ENCODE assay signal across 23 cellular contexts in genomic region chr7:130950054-130950453, GRCh38.
DNase-seq lines count a peak whose midpoint lies in the region; ATAC-seq, FAIRE-seq and TF ChIP-seq lines count a peak whose summit lies in the region.
"Had no signal": no experiment of that assay in that cellular context is flagged by ENCODE, and none has a peak within 500 bp of the region (broad histone marks: within the 10 kb centered on the region; RNA-seq: fewer than 3 reads in every experiment).

No MANE protein-coding gene starts in this region.

- peaks cover 33% of the 10 kb centered on the region for H3K4me1 Mint-ChIP-seq in CD4-positive, alpha-beta T cell (ENCODE audit: low read depth)
- H3K4me1 Mint-ChIP-seq in activated naive CD4-positive, alpha-beta T cell treated with anti-CD3 and anti-CD28 coated beads for 36 hours (ENCODE audit: low read depth), result peaks cover 62% of the 10 kb centered on the region

- no CpG with 5 or more reads among the region's 1 CpG for WGBS in IMR-90 (ENCODE audit: extremely low coverage in 2 of 2, insufficient read length in 1 of 2), 2 experiments
- WGBS in GM12878 (ENCODE audit: insufficient coverage, insufficient replicate concordance, low lambda C conversion rate, missing lambda C conversion rate), result 0% methylated on average over 1 of the region's 1 CpG
- WGBS in thyroid gland, 2 donors, result 97 to 100% methylated on average over 1 of the region's 1 CpG

- POLR2A ChIA-PET in CD4-positive, alpha-beta T cell (lab: Charles Lee), result interaction anchor here (4.6 to 8.5 kb wide), 2 partner anchors 8 to 36 kb away, joined by 23 to 97 read pairs; no protein-coding TSS in a partner anchor
- POLR2A ChIA-PET in IMR-90 (lab: Charles Lee; ENCODE audit: unreplicated experiment) (no interaction called here), GM12878 (lab: Charles Lee) (interaction anchor here (0.7 to 6.3 kb wide), 3 partner anchors 21 to 36 kb away, joined by 3 to 37 read pairs (median 4); no protein-coding TSS in a partner anchor)

- peak overlapping the region; percentile 78 for H2BK120ac ChIP-seq in IMR-90 (ENCODE audit: low read depth, low read length)

- BruUV-seq in IMR-90 (replicated peaks; lab: Mats Ljungman, UMichigan) (no TSS peak), GM12878 (replicated peaks; lab: Mats Ljungman, UMichigan) (no TSS peak)

- H3K27ac Mint-ChIP-seq in CD4-positive, alpha-beta T cell, result no peak overlapping the region
- H3K27ac Mint-ChIP-seq in activated naive CD4-positive, alpha-beta T cell treated with anti-CD3 and anti-CD28 coated beads for 36 hours, result no peak overlapping the region

- peaks cover 41% of the 10 kb centered on the region for H3K36me3 Mint-ChIP-seq in CD4-positive, alpha-beta T cell (ENCODE audit: low read depth)
- H3K36me3 Mint-ChIP-seq in activated naive CD4-positive, alpha-beta T cell treated with anti-CD3 and anti-CD28 coated beads for 36 hours (ENCODE audit: low read depth), result peaks cover 51% of the 10 kb centered on the region

- H3K56ac ChIP-seq in IMR-90 (ENCODE audit: extremely low read depth, insufficient read depth, low read length), result no peak overlapping the region

- H2AK9ac ChIP-seq in IMR-90 (replicated peaks; ENCODE audit: low read depth, low read length, poor library complexity), result no peak overlapping the region

- H4K8ac ChIP-seq in IMR-90 (ENCODE audit: low read depth in 2 of 2, low read length in 2 of 2), result peak overlapping the region in 1 of 2 experiments; percentile 6; a peak in 2 of 4 replicates

- SMC1A ChIA-PET in GM12878 (lab: Charles Lee; ENCODE audit: uncharacterized antibody, unreplicated experiment), result interaction anchor here (1.2 to 7.1 kb wide), 6 partner anchors 7 to 90 kb away, joined by 3 to 145 read pairs (median 4); no protein-coding TSS in a partner anchor

- no peak for TF ChIP-seq EP300 in GM12878 (IDR thresholded peaks at IDR 0.05; ENCODE audit: borderline replicate concordance in 1 of 2, control insufficient read depth in 1 of 2, low read depth in 2 of 2, low read length in 2 of 2)

- H3K36me3 ChIP-seq in IMR-90 (ENCODE audit: control insufficient read depth, insufficient read depth, low read length) (peaks cover 18% of the 10 kb centered on the region), GM12878 (ENCODE audit: control insufficient read depth in 2 of 2, insufficient read depth in 2 of 2, low read length in 1 of 2) (peaks cover 14 to 20% of the 10 kb centered on the region in 2 experiments; a peak in 3 of 4 replicates), thyroid gland (peaks cover 0 to 3% of the 10 kb centered on the region in 2 donors)

- H2BK20ac ChIP-seq in IMR-90 (ENCODE audit: low read depth, low read length), result peak overlapping the region; percentile 73

- TF ChIP-seq CTCF in CD4-positive, alpha-beta T cell (IDR thresholded peaks at IDR 0.05), result no peak
- TF ChIP-seq CTCF in IMR-90 (conservative IDR thresholded peaks at IDR 0.05; ENCODE audit: low read depth, low read length) (no peak), GM12878 (IDR thresholded peaks at IDR 0.05 in 2 of 3, conservative IDR thresholded peaks at IDR 0.05 in 1 of 3; ENCODE audit: control insufficient read depth in 2 of 3, extremely low read depth in 1 of 3, insufficient read depth in 1 of 3, low read depth in 3 of 3, low read length in 3 of 3) (no peak), thyroid gland (IDR thresholded peaks at IDR 0.05) (no peak)

- peak overlapping the region; percentile 50 for H3K4ac ChIP-seq in IMR-90 (ENCODE audit: low read depth, low read length)

- H3K9me3 ChIP-seq in CD4-positive, alpha-beta T cell (ENCODE audit: control insufficient read depth, low read length), result no peaks in the 10 kb centered on the region
- H3K9me3 ChIP-seq in IMR-90 (ENCODE audit: control insufficient read depth, insufficient read depth, low read length) (no peaks in the 10 kb centered on the region), GM12878 (replicated peaks; ENCODE audit: control insufficient read depth, insufficient read depth, low read length) (no peaks in the 10 kb centered on the region), thyroid gland (no peaks in the 10 kb centered on the region)
- H3K9me3 ChIP-seq: BLaER1 treated with 17β-estradiol and CSF1 and Interleukin-3, amounts not matched to agents 10 nM and 100 nM had no signal

- H3K4me3 Mint-ChIP-seq in CD4-positive, alpha-beta T cell, result no peak overlapping the region
- no peak overlapping the region for H3K4me3 Mint-ChIP-seq in activated naive CD4-positive, alpha-beta T cell treated with anti-CD3 and anti-CD28 coated beads for 36 hours

- H2AFZ ChIP-seq in IMR-90 (replicated peaks; ENCODE audit: low read length, poor library complexity) (no peak overlapping the region), GM12878 (ENCODE audit: control insufficient read depth, low read depth, low read length) (no peak overlapping the region)

- H3K18ac ChIP-seq in IMR-90 (ENCODE audit: low read depth, low read length), result 0 out of 2 replicates have a peak overlapping the region, but pooled peaks have one; percentile 56

- peak overlapping the region; percentile 29; the same call in 1 of the 2 replicates for H3K23ac ChIP-seq in IMR-90 (ENCODE audit: low read depth, low read length)

- RAD21 ChIA-PET in GM12878 (lab: Charles Lee; ENCODE audit: unreplicated experiment), result interaction anchor here (1.1 to 6.7 kb wide), 4 partner anchors 8 to 90 kb away, joined by 3 to 94 read pairs (median 8); no protein-coding TSS in a partner anchor

- no peak for TF ChIP-seq RAD21 in IMR-90 (IDR thresholded peaks at IDR 0.05; ENCODE audit: low read length)
- no peak for TF ChIP-seq RAD21 in GM12878 (IDR thresholded peaks at IDR 0.05; ENCODE audit: insufficient read depth, low read depth, low read length)

- H3K27ac ChIP-seq in CD4-positive, alpha-beta T cell (ENCODE audit: low read depth, low read length), result peak overlapping the region; percentile 33
- no peak overlapping the region for H3K27ac ChIP-seq in IMR-90 (ENCODE audit: insufficient read depth, low read length)
- H3K27ac ChIP-seq in GM12878 (ENCODE audit: control insufficient read depth, insufficient read depth), result peak overlapping the region; percentile 50; the same call in 1 of the 2 replicates
- peak overlapping the region in 2 of 3 donors; percentile 49 to 63 for H3K27ac ChIP-seq in thyroid gland
- H3K27ac ChIP-seq: BLaER1 treated with 17β-estradiol and CSF1 and Interleukin-3, amounts not matched to agents 10 nM and 100 nM; SK-N-MC had no signal

- no peak for ATAC-seq in CD4-positive, alpha-beta T cell (ENCODE audit: poor library complexity)
- no peak for ATAC-seq in IMR-90 (ENCODE audit: low read depth)
- ATAC-seq in GM12878, result no peak
- no peak for ATAC-seq in GM21515 (IDR thresholded peaks at IDR 0.05; ENCODE audit: unreplicated experiment)

- TF ChIP-seq POLR2A in IMR-90 (IDR thresholded peaks at IDR 0.05; ENCODE audit: low read depth, low read length), result no peak
- TF ChIP-seq POLR2A in GM12878 (IDR thresholded peaks at IDR 0.05; ENCODE audit: low read depth, low read length), result no peak
- TF ChIP-seq POLR2A in thyroid gland (IDR thresholded peaks at IDR 0.05), result no peak

- no peak overlapping the region for H3K4me3 ChIP-seq in IMR-90 (ENCODE audit: insufficient read depth, low read depth, low read length)
- H3K4me3 ChIP-seq in GM12878, result no peak overlapping the region
- no peak overlapping the region for H3K4me3 ChIP-seq in thyroid gland (replicated peaks in 1 of 3)
- H3K4me3 ChIP-seq: BLaER1 treated with 17β-estradiol and CSF1 and Interleukin-3, amounts not matched to agents 10 nM and 100 nM; SK-N-MC had no signal

- H2BK5ac ChIP-seq in IMR-90 (ENCODE audit: low read depth, low read length, poor library complexity, severe bottlenecking), result no peak overlapping the region

- in situ Hi-C loops in IMR-90 (cut with MboI; ENCODE audit: low sequenced_read_pairs), result no loop called here
- in situ Hi-C loops in GM12878 (cut with MboI), result no loop called here

- no peak overlapping the region for H3K9ac ChIP-seq in IMR-90 (ENCODE audit: low read depth, low read length)
- H3K9ac ChIP-seq in GM12878 (ENCODE audit: control insufficient read depth, insufficient read depth, low read length), result no peak overlapping the region
- H3K9ac ChIP-seq: BLaER1 treated with 17β-estradiol and CSF1 and Interleukin-3, amounts not matched to agents 10 nM and 100 nM had no signal

- no peaks in the 10 kb centered on the region for H3K27me3 Mint-ChIP-seq in CD4-positive, alpha-beta T cell
- H3K27me3 Mint-ChIP-seq in activated naive CD4-positive, alpha-beta T cell treated with anti-CD3 and anti-CD28 coated beads for 36 hours (ENCODE audit: low read depth), result no peaks in the 10 kb centered on the region

- H3K4me2 ChIP-seq in IMR-90 (ENCODE audit: low read depth, low read length) (no peak overlapping the region), GM12878 (ENCODE audit: control insufficient read depth, insufficient read depth) (peak overlapping the region; percentile 39; the same call in 1 of the 2 replicates)

- H4K91ac ChIP-seq in IMR-90 (ENCODE audit: insufficient read depth, low read depth, low read length), result no peak overlapping the region

- no peak for DNase-seq in CD4-positive, alpha-beta T cell
- no peak for DNase-seq in IMR-90
- no peak for DNase-seq in GM12878 (ENCODE audit: low read depth, low spot score)
- no peak for DNase-seq in thyroid gland
- no peak for DNase-seq in activated naive CD4-positive, alpha-beta T cell treated with anti-CD3 and anti-CD28 coated beads for 36 hours
- no peak for DNase-seq in NCI-H2081 treated with DMSO at 0.1 percent for 48 hours (lab: John Stamatoyannopoulos, UW)
- DNase-seq: DMS53, EL, GF-D8, H7, KBM-7, NCI-H1092, NCI-H1436 treated with DMSO at 0.1 percent for 48 hours, NCI-H1930, NCI-H226, NCI-H510A treated with DMSO at 0.1 percent for 48 hours, NCI-H774, RPMI8226, SHP77, SW 1271 had no signal

- peak overlapping the region; percentile 13; the same call in 1 of the 2 replicates for H3K14ac ChIP-seq in IMR-90 (replicated peaks; ENCODE audit: low read depth, low read length)

- H4K20me1 ChIP-seq in IMR-90 (ENCODE audit: insufficient read depth, low read length), result no peaks in the 10 kb centered on the region
- H4K20me1 ChIP-seq in GM12878 (ENCODE audit: control insufficient read depth, insufficient read depth), result 0 out of 2 replicates have a peak, but pooled peaks cover 2% of the 10 kb centered on the region

- peaks cover 99% of the 10 kb centered on the region for H3K79me2 ChIP-seq in GM12878 (ENCODE audit: control insufficient read depth, insufficient read depth, low read length)

- H3K4me1 ChIP-seq in IMR-90 (ENCODE audit: control insufficient read depth, insufficient read depth, low read length), result peaks cover 22% of the 10 kb centered on the region
- peaks cover 39% of the 10 kb centered on the region for H3K4me1 ChIP-seq in GM12878 (ENCODE audit: control insufficient read depth, insufficient read depth, low read length)
- H3K4me1 ChIP-seq in thyroid gland, result peaks cover 16 to 24% of the 10 kb centered on the region in 2 donors

- H3K9me1 ChIP-seq in IMR-90 (ENCODE audit: insufficient read depth, low read length), result peaks cover 16% of the 10 kb centered on the region

- CTCF ChIA-PET in CD4-positive, alpha-beta T cell (lab: Charles Lee), result interaction anchor here (1.4 to 2.8 kb wide), 2 partner anchors 10 to 90 kb away, joined by 4 to 15 read pairs; no protein-coding TSS in a partner anchor
- CTCF ChIA-PET in IMR-90 (lab: Yijun Ruan, JAX), result no interaction called here
- CTCF ChIA-PET in GM12878 (lab: Yijun Ruan, JAX), result interaction anchor here (0.9 to 8.5 kb wide), 6 partner anchors 9 to 90 kb away, joined by 3 to 106 read pairs (median 5); no protein-coding TSS in a partner anchor
- CTCF ChIA-PET in activated naive CD4-positive, alpha-beta T cell treated with anti-CD3 and anti-CD28 coated beads for 36 hours (lab: Charles Lee), result interaction anchor here (0.6 to 1.7 kb wide), 5 partner anchors 9 to 119 kb away, joined by 3 to 6 read pairs (median 6); no protein-coding TSS in a partner anchor

- dilution Hi-C loops in IMR-90 (cut with HindIII; ENCODE audit: low sequenced_read_pairs, unreplicated experiment), result no loop called here

- peak overlapping the region; percentile 87 for H2AK5ac ChIP-seq in IMR-90 (ENCODE audit: low read depth, low read length)

- H3K27me3 ChIP-seq in CD4-positive, alpha-beta T cell (ENCODE audit: control insufficient read depth, insufficient read depth, low read length), result no peaks in the 10 kb centered on the region
- no peaks in the 10 kb centered on the region for H3K27me3 ChIP-seq in IMR-90 (ENCODE audit: control insufficient read depth, insufficient read depth, low read length)
- H3K27me3 ChIP-seq in GM12878 (replicated peaks in 1 of 2; ENCODE audit: control insufficient read depth in 2 of 2, insufficient read depth in 2 of 2, low read length in 1 of 2), result no peaks in the 10 kb centered on the region
- H3K27me3 ChIP-seq in thyroid gland, result no peaks in the 10 kb centered on the region
- H3K27me3 ChIP-seq: BLaER1 treated with 17β-estradiol and CSF1 and Interleukin-3, amounts not matched to agents 10 nM and 100 nM had no signal

- H2BK15ac ChIP-seq in IMR-90 (ENCODE audit: low read depth, low read length), result peak overlapping the region; percentile 40; the same call in 1 of the 3 replicates

- H4K5ac ChIP-seq in IMR-90 (ENCODE audit: low read depth, low read length), result no peak overlapping the region

- FAIRE-seq in GM12878 (lab: Jason Lieb, UNC), result no peak

- intact Hi-C loops in CD4-positive, alpha-beta T cell (cut with DNase I, micrococcal nuclease), result loop anchor here in 1 of 2 experiments (10.0 kb wide), 1 partner anchor 55 kb away; no protein-coding TSS in a partner anchor
- intact Hi-C loops in IMR-90 (cut with micrococcal nuclease) (no loop called here), GM12878 (cut with micrococcal nuclease; ENCODE audit: unreplicated experiment) (no loop called here), thyroid gland (cut with DNase I) (no loop called here)
- intact Hi-C loops in activated naive CD4-positive, alpha-beta T cell treated with anti-CD3 and anti-CD28 coated beads for 36 hours (cut with micrococcal nuclease), result no loop called here

- H3K9me3 Mint-ChIP-seq in CD4-positive, alpha-beta T cell, result no peaks in the 10 kb centered on the region
- H3K9me3 Mint-ChIP-seq in activated naive CD4-positive, alpha-beta T cell treated with anti-CD3 and anti-CD28 coated beads for 36 hours, result no peaks in the 10 kb centered on the region

- peaks cover 33 to 72% of the 10 kb centered on the region in 2 experiments for H3K79me1 ChIP-seq in IMR-90 (ENCODE audit: low read depth in 1 of 2, low read length in 2 of 2)
